Comparison of ENCODE assay signal across 25 cellular contexts in the genomic region with DNA sequence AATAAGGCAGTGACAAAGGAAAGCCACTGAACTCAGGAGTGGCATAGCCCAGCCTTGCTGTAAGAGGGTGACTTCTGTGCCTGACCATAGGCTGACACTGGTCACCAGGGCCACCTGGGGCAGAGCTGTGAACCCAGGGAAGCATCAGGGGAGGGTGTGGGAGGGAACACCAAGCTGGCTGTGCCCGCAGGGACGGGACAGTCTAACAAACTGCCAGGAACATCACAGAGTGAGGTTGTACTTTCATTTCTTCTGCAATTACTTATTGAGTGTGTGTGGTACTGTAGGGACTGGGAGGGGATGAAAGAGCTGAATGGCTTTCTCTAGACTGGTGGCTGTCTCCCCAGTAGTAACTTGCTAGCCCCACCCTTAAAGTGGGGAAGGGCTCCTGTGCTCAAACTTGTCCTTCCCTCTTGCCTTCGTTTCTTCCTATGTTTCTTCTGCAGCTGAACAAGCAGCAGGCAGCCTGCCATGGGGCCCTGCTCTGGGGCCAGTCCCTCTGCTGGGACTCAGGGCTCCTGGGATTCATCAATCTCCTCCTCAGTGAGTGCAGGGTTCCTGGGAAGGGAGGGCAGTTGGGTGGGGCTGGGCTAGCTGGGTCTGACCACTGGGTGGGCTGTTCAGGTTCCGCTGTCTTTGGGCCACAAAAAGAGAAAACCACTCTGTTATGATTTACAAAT.
"Had no signal": no experiment of that assay in that cellular context is flagged by ENCODE, and none has a peak within 500 bp of the region (broad histone marks: within the 10 kb centered on the region; RNA-seq: fewer than 3 reads in every experiment).

No MANE protein-coding gene starts in this region.

- H3K36me3 ChIP-seq: cardiac muscle cell, lower lobe of right lung, neutrophil, ovary, prostate gland, thoracic aorta, vagina had no signal

- H3K27ac Mint-ChIP-seq: activated B cell treated with CpG ODN at 0.5 μM for 24 hours; activated CD4-positive, alpha-beta T cell treated with anti-CD3 and anti-CD28 coated beads for 36 hours; activated naive CD4-positive, alpha-beta T cell treated with anti-CD3 and anti-CD28 coated beads for 36 hours; activated T-helper 2 cell treated with anti-CD3 and anti-CD28 coated beads, Interferon-gamma antibody, Interleukin-2, Interleukin-4, amounts not matched to agents 10 μg/mL and 5 μg/mL and 100 μg/mL, durations not matched to agents 14 hours and 24 hours and 36 hours; immature natural killer cell; type B pancreatic cell had no signal

- H3K4me3 Mint-ChIP-seq: activated B cell treated with CpG ODN at 0.5 μM for 24 hours; activated CD4-positive, alpha-beta T cell treated with anti-CD3 and anti-CD28 coated beads for 36 hours; activated naive CD4-positive, alpha-beta T cell treated with anti-CD3 and anti-CD28 coated beads for 36 hours; activated T-cell treated with anti-CD3 and anti-CD28 coated beads, Interleukin-2, amount 50 U/mL, for 4 hours; immature natural killer cell; naive B cell; type B pancreatic cell had no signal

- H3K4me3 ChIP-seq: cardiac muscle cell, lower lobe of right lung, ovary, prostate gland, thoracic aorta, vagina had no signal

- ATAC-seq: activated CD4-positive, alpha-beta T cell treated with anti-CD3 and anti-CD28 coated beads for 36 hours; activated T-cell treated with anti-CD3 and anti-CD28 coated beads, Interleukin-2, amount 50 U/mL, for 4 hours; left lobe of liver had no signal

- H3K9me3 Mint-ChIP-seq: activated B cell treated with CpG ODN at 0.5 μM for 24 hours; activated naive CD4-positive, alpha-beta T cell treated with anti-CD3 and anti-CD28 coated beads for 36 hours; activated T-cell treated with anti-CD3 and anti-CD28 coated beads, Interleukin-2, amount 50 U/mL, for 4 hours; activated T-helper 2 cell treated with anti-CD3 and anti-CD28 coated beads, Interferon-gamma antibody, Interleukin-2, Interleukin-4, amounts not matched to agents 10 μg/mL and 5 μg/mL and 100 μg/mL, durations not matched to agents 14 hours and 24 hours and 36 hours; immature natural killer cell; naive B cell; type B pancreatic cell had no signal

- H3K4me1 ChIP-seq: lower lobe of right lung, prostate gland, vagina had no signal

- H3K9me3 ChIP-seq: lower lobe of right lung, neutrophil, ovary, prostate gland, thoracic aorta, vagina had no signal

- H3K27me3 ChIP-seq: cardiac muscle cell, ovary, vagina had no signal

- H3K4me1 Mint-ChIP-seq: activated B cell treated with CpG ODN at 0.5 μM for 24 hours; activated CD4-positive, alpha-beta T cell treated with anti-CD3 and anti-CD28 coated beads for 36 hours; immature natural killer cell had no signal

- H3K27ac ChIP-seq: cardiac muscle cell, lower lobe of right lung, neutrophil, ovary, prostate gland, thoracic aorta, vagina had no signal

- H3K36me3 Mint-ChIP-seq: immature natural killer cell, naive B cell, type B pancreatic cell had no signal

- DNase-seq: activated B cell treated with CpG ODN at 0.5 μM for 24 hours; activated CD4-positive, alpha-beta T cell treated with anti-CD3 and anti-CD28 coated beads for 36 hours; activated CD4-positive, alpha-beta T cell treated with anti-CD3 and anti-CD28 coated beads, Interleukin-2, amount 50 U/mL, for 4 hours; activated CD8-positive, alpha-beta memory T cell treated with anti-CD3 and anti-CD28 coated beads, Interleukin-2, amount 50 U/mL, for 48 hours; activated naive CD4-positive, alpha-beta T cell treated with anti-CD3 and anti-CD28 coated beads for 36 hours; activated T-cell treated with anti-CD3 and anti-CD28 coated beads, Interleukin-2, amount 50 U/mL, for 4 hours; cortex of kidney; foreskin fibroblast; immature natural killer cell; lower lobe of right lung; mesendoderm; naive B cell; ovary; stimulated activated CD4-positive, alpha-beta T cell treated with anti-CD3 and anti-CD28 coated beads, Interleukin-2, amount 100 ng/mL, for 48 hours; stimulated activated CD8-positive, alpha-beta memory T cell treated with anti-CD3 and anti-CD28 coated beads, Interleukin-4, amount 100 ng/mL, for 48 hours; stimulated activated naive CD4-positive, alpha-beta T cell; T-helper 9 cell had no signal
